In the genomic region with DNA sequence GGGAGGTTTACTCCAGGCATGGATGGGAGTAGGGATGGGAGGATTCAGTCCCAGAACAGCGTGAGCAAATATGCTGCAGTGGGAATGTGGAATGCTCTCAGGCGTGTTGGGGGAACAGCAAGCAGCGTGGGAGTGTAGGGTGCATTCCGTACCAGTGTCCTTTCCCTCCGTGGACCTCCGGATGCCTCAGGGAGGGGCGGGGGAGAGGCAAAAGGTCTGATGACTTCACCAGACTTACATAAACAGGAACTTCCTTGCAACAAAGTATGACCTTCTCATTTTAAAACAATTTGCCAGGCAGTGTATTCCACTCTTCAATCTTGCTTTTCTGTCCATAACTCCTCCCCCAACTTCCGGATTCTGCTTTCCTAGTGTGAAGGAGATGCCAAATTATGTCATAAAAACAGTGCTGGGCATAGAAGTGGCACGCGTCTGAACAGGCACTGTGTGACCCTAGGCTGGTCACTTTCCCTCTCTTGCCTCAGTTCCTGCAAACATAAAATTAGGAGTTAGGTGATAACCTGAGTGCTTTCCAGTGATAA, we compare ENCODE assay signal across 1 cellular context.
A peak's percentile ranks its signal among the peaks of the same experiment; 100 is the strongest.
TF ChIP-seq lines count a peak whose summit lies in the region.

No MANE protein-coding gene starts in this region.

TF ChIP-seq in K562, 482 proteins besides CTCF, POLR2A, EP300 and RAD21 (continued from another document):
- TF ChIP-seq NEUROD1 (IDR thresholded peaks at IDR 0.05; ENCODE audit: borderline replicate concordance, low read depth, low read length, partially characterized antibody) (no peak), GABPB1 (CRISPR knock-in tag; IDR thresholded peaks at IDR 0.05) (0 out of 2 replicates have a peak, but pooled peaks have one; percentile 28), RBM34 (IDR thresholded peaks at IDR 0.05; ENCODE audit: borderline replicate concordance, insufficient read depth, low read length) (no peak), ATF7 (IDR thresholded peaks at IDR 0.05) (0 out of 2 replicates have a peak, but pooled peaks have one; percentile 43), ZNF274 (IDR thresholded peaks at IDR 0.05; ENCODE audit: borderline replicate concordance, low read depth, low read length) (no peak), SNIP1 (IDR thresholded peaks at IDR 0.05; ENCODE audit: low read depth) (no peak), BACH1 (tag; IDR thresholded peaks at IDR 0.05) (peak; percentile 22; the same call in 1 of the 2 replicates), FOXA1 (IDR thresholded peaks at IDR 0.05; ENCODE audit: borderline replicate concordance) (no peak), ZNF584 (CRISPR knock-in tag; IDR thresholded peaks at IDR 0.05; ENCODE audit: low read depth) (0 out of 2 replicates have a peak, but pooled peaks have one; percentile 22), MYC (IDR thresholded peaks at IDR 0.05; ENCODE audit: low read depth, low read length) (no peak), MYC (CRISPR knock-in tag; IDR thresholded peaks at IDR 0.05; ENCODE audit: borderline replicate concordance, low read depth) (no peak), TEAD4 (IDR thresholded peaks at IDR 0.05; ENCODE audit: low read length) (no peak), TEAD4 (CRISPR knock-in tag; IDR thresholded peaks at IDR 0.05; ENCODE audit: borderline replicate concordance) (no peak), ZNF589 (CRISPR knock-in tag; IDR thresholded peaks at IDR 0.05; ENCODE audit: low read depth) (peak; percentile 80), ADNP (tag; IDR thresholded peaks at IDR 0.05) (no peak), ZNF79 (CRISPR knock-in tag; IDR thresholded peaks at IDR 0.05; ENCODE audit: low read depth) (no peak), CEBPG (CRISPR knock-in tag; IDR thresholded peaks at IDR 0.05) (peak; percentile 11; the same call in 1 of the 2 replicates), CEBPG (tag; conservative IDR thresholded peaks at IDR 0.05 in 1 of 2, IDR thresholded peaks at IDR 0.05 in 1 of 2) (peak in 1 of 2 experiments; percentile 44; a peak in 2 of 4 replicates), KAT8 (IDR thresholded peaks at IDR 0.05; ENCODE audit: low read depth) (no peak)
- TF ChIP-seq, protein P1, sequence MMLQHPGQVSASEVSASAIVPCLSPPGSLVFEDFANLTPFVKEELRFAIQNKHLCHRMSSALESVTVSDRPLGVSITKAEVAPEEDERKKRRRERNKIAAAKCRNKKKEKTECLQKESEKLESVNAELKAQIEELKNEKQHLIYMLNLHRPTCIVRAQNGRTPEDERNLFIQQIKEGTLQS (IDR thresholded peaks at IDR 0.05), result peak; percentile 57; the same call in 1 of the 2 replicates
- TF ChIP-seq, protein P1 (CRISPR knock-in tag; conservative IDR thresholded peaks at IDR 0.05), result no peak
- TF ChIP-seq, protein P2, sequence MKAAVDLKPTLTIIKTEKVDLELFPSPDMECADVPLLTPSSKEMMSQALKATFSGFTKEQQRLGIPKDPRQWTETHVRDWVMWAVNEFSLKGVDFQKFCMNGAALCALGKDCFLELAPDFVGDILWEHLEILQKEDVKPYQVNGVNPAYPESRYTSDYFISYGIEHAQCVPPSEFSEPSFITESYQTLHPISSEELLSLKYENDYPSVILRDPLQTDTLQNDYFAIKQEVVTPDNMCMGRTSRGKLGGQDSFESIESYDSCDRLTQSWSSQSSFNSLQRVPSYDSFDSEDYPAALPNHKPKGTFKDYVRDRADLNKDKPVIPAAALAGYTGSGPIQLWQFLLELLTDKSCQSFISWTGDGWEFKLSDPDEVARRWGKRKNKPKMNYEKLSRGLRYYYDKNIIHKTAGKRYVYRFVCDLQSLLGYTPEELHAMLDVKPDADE (conservative IDR thresholded peaks at IDR 0.05; ENCODE audit: control insufficient read depth, low read depth, low read length), result no peak
